19 cellular contexts compared by ENCODE assay signal in genomic region chr2:142040554-142040953, GRCh38.
DNase-seq lines count a peak whose midpoint lies in the region; FAIRE-seq and TF ChIP-seq lines count a peak whose summit lies in the region.
"Had no signal": no experiment of that assay in that cellular context is flagged by ENCODE, and none has a peak within 500 bp of the region (broad histone marks: within the 10 kb centered on the region; RNA-seq: fewer than 3 reads in every experiment).

No MANE protein-coding gene starts in this region.

- POLR2A ChIA-PET in A673 (lab: Charles Lee; ENCODE audit: low non-redundant PET), result interaction anchor here (0.8 kb wide), 1 partner anchor 92 kb away, joined by 7 read pairs; no protein-coding TSS in a partner anchor
- POLR2A ChIA-PET in HEK293T (lab: Yijun Ruan, JAX), result no interaction called here

- H3K9me3 Mint-ChIP-seq in astrocyte (ENCODE audit: unreplicated experiment), result peaks cover 2% of the 10 kb centered on the region

- no peak overlapping the region for H3K27ac Mint-ChIP-seq in astrocyte (ENCODE audit: unreplicated experiment)
- H3K27ac Mint-ChIP-seq: B cell; CD4-positive, alpha-beta T cell; H9; HFFc6 had no signal

- no TSS peak for BruUV-seq in A673 (replicated peaks; lab: Mats Ljungman, UMichigan)

- peaks cover 70% of the 10 kb centered on the region for H3K4me1 ChIP-seq in A673 (ENCODE audit: insufficient read depth, low read length, poor library complexity, severe bottlenecking)
- H3K4me1 ChIP-seq in astrocyte (ENCODE audit: insufficient read depth, low read length), result peaks cover 58% of the 10 kb centered on the region
- peaks cover 8% of the 10 kb centered on the region for H3K4me1 ChIP-seq in hepatocyte (ENCODE audit: insufficient read depth)

- H3K27me3 ChIP-seq in A673 (replicated peaks; ENCODE audit: insufficient read depth, low read depth, low read length, poor library complexity) (no peaks in the 10 kb centered on the region), astrocyte (ENCODE audit: insufficient read depth, low read length) (no peaks in the 10 kb centered on the region), hepatocyte (no peaks in the 10 kb centered on the region)

- no peak overlapping the region for H2AFZ ChIP-seq in astrocyte (ENCODE audit: low read depth, low read length)
- H2AFZ ChIP-seq in hepatocyte, result no peak overlapping the region

- H3K36me3 ChIP-seq in A673 (ENCODE audit: insufficient read depth, low read length, poor library complexity, severe bottlenecking) (no peaks in the 10 kb centered on the region), astrocyte (ENCODE audit: insufficient read depth, low read length) (no peaks in the 10 kb centered on the region), hepatocyte (replicated peaks; ENCODE audit: insufficient read depth, low read depth) (no peaks in the 10 kb centered on the region)

- H3K9me3 ChIP-seq in A673 (ENCODE audit: low read depth, low read length, poor library complexity, severe bottlenecking) (no peaks in the 10 kb centered on the region), astrocyte (ENCODE audit: insufficient read depth, low read depth, low read length) (no peaks in the 10 kb centered on the region), hepatocyte (ENCODE audit: low read depth) (no peaks in the 10 kb centered on the region)

- H3K27me3 Mint-ChIP-seq in astrocyte (ENCODE audit: low read depth, unreplicated experiment), result no peaks in the 10 kb centered on the region
- H3K27me3 Mint-ChIP-seq: B cell; CD4-positive, alpha-beta T cell had no signal

- no peak overlapping the region for H3K4me3 Mint-ChIP-seq in astrocyte (ENCODE audit: unreplicated experiment)
- H3K4me3 Mint-ChIP-seq: B cell; CD4-positive, alpha-beta T cell; H9; HFFc6 had no signal

- H3K27ac ChIP-seq in A673 (ENCODE audit: low read depth, low read length, poor library complexity, severe bottlenecking), result no peak overlapping the region
- H3K27ac ChIP-seq in astrocyte (ENCODE audit: low read depth, low read length), result peak overlapping the region; percentile 32
- H3K27ac ChIP-seq in hepatocyte, result no peak overlapping the region

- FAIRE-seq in astrocyte (lab: Jason Lieb, UNC) (no peak), RCC 7860 (lab: Jason Lieb, UNC) (no peak)
- FAIRE-seq: G401.6, GM12891, HepG2, HTR-8/SVneo had no signal

- no peak for TF ChIP-seq CTCF in A673 (conservative IDR thresholded peaks at IDR 0.05; ENCODE audit: low read depth, low read length)
- no peak for TF ChIP-seq CTCF in astrocyte (IDR thresholded peaks at IDR 0.05; ENCODE audit: insufficient read depth, low read depth, low read length)
- no peak for TF ChIP-seq CTCF in hepatocyte (IDR thresholded peaks at IDR 0.05; ENCODE audit: poor library complexity)

- H3K9ac ChIP-seq in astrocyte (ENCODE audit: low read length), result no peak overlapping the region

- H3K36me3 Mint-ChIP-seq in astrocyte (ENCODE audit: low read depth, unreplicated experiment), result no peaks in the 10 kb centered on the region

- no peaks in the 10 kb centered on the region for H3K9me2 ChIP-seq in hepatocyte (replicated peaks; ENCODE audit: insufficient read depth)

- no peaks in the 10 kb centered on the region for H4K20me1 ChIP-seq in astrocyte (ENCODE audit: insufficient read depth, low read length)
- no peaks in the 10 kb centered on the region for H4K20me1 ChIP-seq in hepatocyte (ENCODE audit: insufficient read depth, poor library complexity, severe bottlenecking)

- H3K4me1 Mint-ChIP-seq in astrocyte (ENCODE audit: low read depth, unreplicated experiment), result peaks cover 48% of the 10 kb centered on the region
- H3K4me1 Mint-ChIP-seq: B cell had no signal

- DNase-seq in A673 (ENCODE audit: low spot score), result peak; percentile 38
- DNase-seq in HEK293T (ENCODE audit: extremely low spot score), result no peak
- no peak for DNase-seq in astrocyte (ENCODE audit: low read depth)
- peak; percentile 48 for DNase-seq in renal cortical epithelial cell (ENCODE audit: low read depth)
- no peak for DNase-seq in hepatocyte (ENCODE audit: low spot score)
- no peak for DNase-seq in pons (ENCODE audit: low spot score)
- DNase-seq in RCC 7860 (ENCODE audit: low spot score), result no peak
- DNase-seq: C1 segment of cervical spinal cord; CD4-positive, alpha-beta T cell; DMS 273 treated with DMSO at 0.1 percent for 48 hours; DMS79; GOT3; H9; HFFc6 had no signal

- CTCF ChIA-PET in A673 (lab: Charles Lee), result no interaction called here
- CTCF ChIA-PET in HEK293T (lab: Yijun Ruan, JAX), result no interaction called here

- H3K4me3 ChIP-seq in A673 (ENCODE audit: low read depth, low read length, poor library complexity, severe bottlenecking) (no peak overlapping the region), astrocyte (ENCODE audit: insufficient read depth, low read depth, low read length) (no peak overlapping the region), hepatocyte (no peak overlapping the region)

- 76% methylated on average over 1 of the region's 1 CpG for WGBS in hepatocyte (ENCODE audit: low lambda C conversion rate, missing lambda C conversion rate)

- H3K4me2 ChIP-seq in astrocyte (ENCODE audit: low read length) (peak overlapping the region; percentile 44), hepatocyte (no peak overlapping the region)

- H3K79me2 ChIP-seq in astrocyte (ENCODE audit: insufficient read depth, low read length) (no peaks in the 10 kb centered on the region), hepatocyte (no peaks in the 10 kb centered on the region)

- intact Hi-C loops in A673 (cut with micrococcal nuclease; ENCODE audit: unreplicated experiment), result no loop called here

TF ChIP-seq in HEK293T, 16 proteins besides CTCF, POLR2A, EP300 and RAD21:
- TF ChIP-seq FOXK2 (IDR thresholded peaks at IDR 0.05) (no peak), PKNOX1 (IDR thresholded peaks at IDR 0.05) (0 out of 2 replicates have a peak, but pooled peaks have one; percentile 11)

Comparison
In these comparisons a context has a peak if more than half of its experiments do, and no peak if none do; other contexts are left out.
1. DNase-seq: peak in A673 (single experiment) and renal cortical epithelial cell (single experiment); none in HEK293T (single experiment), astrocyte (single experiment), hepatocyte (single experiment), pons (single experiment) and RCC 7860 (single experiment).